ENCODE assay signal across 8 cellular contexts in genomic region chr9:69324549-69325401, GRCh38. TPM values are rescaled to one million over a fixed set of nuclear protein-coding genes. Genes with fewer than 3 reads are reported as not detected.
DNase-seq lines count a peak whose midpoint lies in the region; ATAC-seq and TF ChIP-seq lines count a peak whose summit lies in the region.

Gene ENTREP1, plus strand, starts transcription at chr9:69325215. Its CDS starts 95 bp downstream, at chr9:69325310.

- H3K4me3 ChIP-seq in MM.1S (ENCODE audit: low read length) (peak within 1 kb of the TSS; percentile 64), osteoblast (ENCODE audit: insufficient read depth, low read length) (peak within 1 kb of the TSS; percentile 60)

- H3K9me3 ChIP-seq in MM.1S (replicated peaks; ENCODE audit: insufficient read depth, low read length) (no peaks in the 10 kb centered on the region), osteoblast (ENCODE audit: low read depth, low read length) (no peaks in the 10 kb centered on the region)

- H3K9me2 ChIP-seq in MM.1S (replicated peaks; ENCODE audit: insufficient read depth, low read length), result no peaks in the 10 kb centered on the region

- H3F3A ChIP-seq in MM.1S (ENCODE audit: insufficient read depth, low read length), result no peaks in the 10 kb centered on the region

- H4K20me1 ChIP-seq in MM.1S (ENCODE audit: insufficient read depth, low read length) (no peaks in the 10 kb centered on the region), osteoblast (ENCODE audit: insufficient read depth, low read length) (peaks cover 4% of the 10 kb centered on the region)

- ATAC-seq in activated CD8-positive, alpha-beta T cell treated with anti-CD3 and anti-CD28 coated beads, Interleukin-2, amount 10 ng/mL, durations not matched to agents 7 days and 5 days, result peak; percentile 44
- ATAC-seq in Right ventricle myocardium superior (ENCODE audit: poor library complexity) (peak; percentile 95), HG03280 (IDR thresholded peaks at IDR 0.05; ENCODE audit: unreplicated experiment) (no peak)

- H3K4me2 ChIP-seq in MM.1S (ENCODE audit: low read depth, low read length) (peak within 1 kb of the TSS; percentile 84), osteoblast (ENCODE audit: insufficient read depth, low read length) (peak within 1 kb of the TSS; percentile 74)

- POLR2A ChIA-PET in activated CD8-positive, alpha-beta T cell treated with anti-CD3 and anti-CD28 coated beads, Interleukin-2, amount 10 ng/mL, durations not matched to agents 7 days and 5 days (lab: Charles Lee), result no interaction called here

- H2AFZ ChIP-seq in MM.1S (ENCODE audit: low read length) (peak within 1 kb of the TSS; percentile 76), osteoblast (ENCODE audit: low read length) (peak within 1 kb of the TSS; percentile 35)

- no peak within 1 kb of the TSS for H3K27ac Mint-ChIP-seq in activated CD8-positive, alpha-beta T cell treated with anti-CD3 and anti-CD28 coated beads, Interleukin-2, amount 10 ng/mL, durations not matched to agents 7 days and 5 days

- CTCF ChIA-PET in activated CD8-positive, alpha-beta T cell treated with anti-CD3 and anti-CD28 coated beads, Interleukin-2, amount 10 ng/mL, durations not matched to agents 7 days and 5 days (lab: Charles Lee), result no interaction called here

- no peak within 1 kb of the TSS for H3K9ac ChIP-seq in MM.1S (ENCODE audit: low read length)

- H3K79me2 ChIP-seq in MM.1S (ENCODE audit: low read length) (no peaks in the 10 kb centered on the region), osteoblast (ENCODE audit: insufficient read depth, low read length) (no peaks in the 10 kb centered on the region)

- DNase-seq in activated CD4-positive, alpha-beta T cell treated with anti-CD3 and anti-CD28 coated beads for 48 hours, result peak; percentile 4
- no peak for DNase-seq in activated CD4-positive, alpha-beta T cell treated with anti-CD3 and anti-CD28 coated beads, Interleukin-2, amount 50 U/mL, for 1 hour
- peak; percentile 60 for DNase-seq in MM.1S
- DNase-seq in activated CD8-positive, alpha-beta T cell treated with anti-CD3 and anti-CD28 coated beads, Interleukin-2, amount 10 ng/mL, durations not matched to agents 7 days and 5 days, result no peak
- peak; percentile 78 for DNase-seq in Right ventricle myocardium superior
- peak; percentile 89 for DNase-seq in osteoblast (ENCODE audit: insufficient read length, low spot score, missing footprints)
- DNase-seq in GM19238 (ENCODE audit: insufficient read length, low spot score), result no peak

- H3K4me1 ChIP-seq in MM.1S (ENCODE audit: low read length), result no peaks in the 10 kb centered on the region
- peaks cover 6% of the 10 kb centered on the region for H3K4me1 ChIP-seq in osteoblast (ENCODE audit: insufficient read depth, low read length)

- intact Hi-C loops in Right ventricle myocardium superior (cut with DNase I), result loop anchor here (10.0 kb wide), 1 partner anchor 70 kb away; no protein-coding TSS in a partner anchor

- peaks cover 45% of the 10 kb centered on the region for H3K27me3 Mint-ChIP-seq in activated CD8-positive, alpha-beta T cell treated with anti-CD3 and anti-CD28 coated beads, Interleukin-2, amount 10 ng/mL, durations not matched to agents 7 days and 5 days (ENCODE audit: low read depth)

- H3K27ac ChIP-seq in MM.1S (ENCODE audit: low read length) (no peak within 1 kb of the TSS), osteoblast (ENCODE audit: low read depth, low read length) (no peak within 1 kb of the TSS)

- H3K27me3 ChIP-seq in MM.1S (replicated peaks; ENCODE audit: insufficient read depth, low read length), result no peaks in the 10 kb centered on the region; the same call in 1 of the 2 replicates
- H3K27me3 ChIP-seq in osteoblast (ENCODE audit: insufficient read depth, low read length), result peaks cover 77% of the 10 kb centered on the region

- H3K4me1 Mint-ChIP-seq in activated CD8-positive, alpha-beta T cell treated with anti-CD3 and anti-CD28 coated beads, Interleukin-2, amount 10 ng/mL, durations not matched to agents 7 days and 5 days (ENCODE audit: low read depth), result no peaks in the 10 kb centered on the region

- H3K36me3 Mint-ChIP-seq in activated CD8-positive, alpha-beta T cell treated with anti-CD3 and anti-CD28 coated beads, Interleukin-2, amount 10 ng/mL, durations not matched to agents 7 days and 5 days (ENCODE audit: low read depth), result no peaks in the 10 kb centered on the region

- TF ChIP-seq CTCF in MM.1S (IDR thresholded peaks at IDR 0.05; ENCODE audit: low read length) (no peak), osteoblast (IDR thresholded peaks at IDR 0.05; ENCODE audit: extremely low read depth, low read depth, low read length) (no peak)

- H3K36me3 ChIP-seq in MM.1S (replicated peaks; ENCODE audit: insufficient read depth, low read length) (no peaks in the 10 kb centered on the region), osteoblast (ENCODE audit: insufficient read depth, low read length) (no peaks in the 10 kb centered on the region)

- no peaks in the 10 kb centered on the region for H3K9me3 Mint-ChIP-seq in activated CD8-positive, alpha-beta T cell treated with anti-CD3 and anti-CD28 coated beads, Interleukin-2, amount 10 ng/mL, durations not matched to agents 7 days and 5 days (ENCODE audit: insufficient read depth)

- no peak within 1 kb of the TSS for H3K4me3 Mint-ChIP-seq in activated CD8-positive, alpha-beta T cell treated with anti-CD3 and anti-CD28 coated beads, Interleukin-2, amount 10 ng/mL, durations not matched to agents 7 days and 5 days

RNA-seq across cellular contexts. Expression of gene ENTREP1, which starts in this region (rescaled TPM):
- not detected for total RNA-seq in activated CD8-positive, alpha-beta T cell treated with anti-CD3 and anti-CD28 coated beads, Interleukin-2, amount 10 ng/mL, durations not matched to agents 7 days and 5 days
- total RNA-seq in Right ventricle myocardium superior (18.7 TPM), osteoblast (under 0.01 TPM in 2 replicates)

Comparison
In these comparisons a context has a peak if more than half of its experiments do, and no peak if none do; other contexts are left out.
1. RNA of gene ENTREP1 (total RNA-seq): 18.7 TPM in Right ventricle myocardium superior (single experiment); not detected in activated CD8-positive, alpha-beta T cell treated with anti-CD3 and anti-CD28 coated beads, Interleukin-2, amount 10 ng/mL, durations not matched to agents 7 days and 5 days and under 0.01 TPM in osteoblast; every median in the first group is over 10 times any median in the second.
2. DNase-seq: peak in activated CD4-positive, alpha-beta T cell treated with anti-CD3 and anti-CD28 coated beads for 48 hours (single experiment), MM.1S (single experiment) and Right ventricle myocardium superior (single experiment); none in activated CD4-positive, alpha-beta T cell treated with anti-CD3 and anti-CD28 coated beads, Interleukin-2, amount 50 U/mL, for 1 hour (single experiment), activated CD8-positive, alpha-beta T cell treated with anti-CD3 and anti-CD28 coated beads, Interleukin-2, amount 10 ng/mL, durations not matched to agents 7 days and 5 days (single experiment) and GM19238 (single experiment).
3. Peak in ATAC-seq in activated CD8-positive, alpha-beta T cell treated with anti-CD3 and anti-CD28 coated beads, Interleukin-2, amount 10 ng/mL, durations not matched to agents 7 days and 5 days; RNA of the gene not detected or under 1 TPM.
4. Peak in DNase-seq, H3K4me3 ChIP-seq and H3K4me2 ChIP-seq in osteoblast; RNA of the gene not detected or under 1 TPM.